ENCODE assay signal across 24 cellular contexts in genomic region chr6:150018846-150019580, GRCh38. TPM values are rescaled to one million over a fixed set of nuclear protein-coding genes. Genes with fewer than 3 reads are reported as not detected.
DNase-seq lines count a peak whose midpoint lies in the region; TF ChIP-seq lines count a peak whose summit lies in the region.
"Had no signal": no experiment of that assay in that cellular context is flagged by ENCODE, and none has a peak within 500 bp of the region (broad histone marks: within the 10 kb centered on the region; RNA-seq: fewer than 3 reads in every experiment).

No MANE protein-coding gene starts in this region.

- no peaks in the 10 kb centered on the region for H3K36me3 Mint-ChIP-seq in MCF 10A (ENCODE audit: insufficient read depth, unreplicated experiment)
- H3K36me3 Mint-ChIP-seq: CD8-positive, alpha-beta memory T cell had no signal

- H3K9ac ChIP-seq in mammary epithelial cell (ENCODE audit: insufficient read depth, low read length): no peak overlapping the region
- H3K9ac ChIP-seq: BLaER1 treated with 17β-estradiol and CSF1 and Interleukin-3, amounts not matched to agents 10 nM and 100 nM had no signal

- no peak overlapping the region for H3K27ac ChIP-seq in mammary epithelial cell (ENCODE audit: insufficient read depth, low read depth, low read length)
- H3K27ac ChIP-seq: A549; BLaER1 treated with 17β-estradiol and CSF1 and Interleukin-3, amounts not matched to agents 10 nM and 100 nM had no signal

- H3K4me1 ChIP-seq in mammary epithelial cell (ENCODE audit: insufficient read depth, low read length): peaks cover 5% of the 10 kb centered on the region
- H3K4me1 ChIP-seq: A549; BE2C; BLaER1 treated with 17β-estradiol and CSF1 and Interleukin-3, amounts not matched to agents 10 nM and 100 nM; HAP-1 had no signal

- H4K20me1 ChIP-seq in mammary epithelial cell (ENCODE audit: insufficient read depth, low read length): no peaks in the 10 kb centered on the region

- dilution Hi-C loops in mammary epithelial cell (cut with HindIII; ENCODE audit: low sequenced_read_pairs): no loop called here

- H3K9me3 Mint-ChIP-seq in MCF 10A (ENCODE audit: unreplicated experiment): no peaks in the 10 kb centered on the region
- H3K9me3 Mint-ChIP-seq: CD4-positive, alpha-beta T cell; CD8-positive, alpha-beta memory T cell; GM23338; HFFc6 had no signal

- H3K27me3 Mint-ChIP-seq in MCF 10A (ENCODE audit: insufficient read depth, unreplicated experiment): peaks cover 30% of the 10 kb centered on the region

- DNase-seq in activated CD8-positive, alpha-beta memory T cell treated with anti-CD3 and anti-CD28 coated beads for 24 hours: peak; percentile 42
- no peak for DNase-seq in activated CD8-positive, alpha-beta memory T cell treated with anti-CD3 and anti-CD28 coated beads, Interleukin-2, amount 50 U/mL, for 4 hours
- no peak for DNase-seq in mammary epithelial cell
- no peak for DNase-seq in MCF 10A (ENCODE audit: unreplicated experiment)
- DNase-seq in islet precursor cell: peak; percentile 24
- no peak for DNase-seq in SW480 (ENCODE audit: low spot score)
- DNase-seq in D341Med (ENCODE audit: low spot score): no peak
- DNase-seq: 8988T; ACHN; AML-193; BE2C; CD4-positive, alpha-beta T cell; CD8-positive, alpha-beta memory T cell; DMS53; DMS79 treated with DMSO at 0.1 percent for 48 hours; GF-D8; HFFc6 had no signal

- H3K4me1 Mint-ChIP-seq in MCF 10A (ENCODE audit: insufficient read depth, unreplicated experiment): peaks cover 13% of the 10 kb centered on the region

- POLR2A ChIA-PET in MCF 10A (lab: Yijun Ruan, JAX): no interaction called here

- no peak for TF ChIP-seq CTCF in mammary epithelial cell (conservative IDR thresholded peaks at IDR 0.05 in 1 of 2, IDR thresholded peaks at IDR 0.05 in 1 of 2; ENCODE audit: extremely low read depth in 1 of 2, insufficient read depth in 1 of 2, low read depth in 1 of 2, low read length in 2 of 2)
- no peak for TF ChIP-seq CTCF in MCF 10A (IDR thresholded peaks at IDR 0.05; ENCODE audit: unreplicated experiment)

- CTCF ChIA-PET in mammary epithelial cell (lab: Charles Lee; ENCODE audit: low non-redundant PET) (no interaction called here), MCF 10A (lab: Yijun Ruan, JAX) (interaction anchor here (0.6 to 1.0 kb wide), 2 partner anchors 84 to 301 kb away, joined by 3 to 4 read pairs; partner anchors contain the start of gene LATS1)

- intact Hi-C loops in mammary epithelial cell (cut with micrococcal nuclease): loop anchor here (5.0 to 10.0 kb wide), 3 partner anchors 297 to 454 kb away; partner anchors contain the start of gene GINM1
- intact Hi-C loops in MCF 10A (cut with micrococcal nuclease): loop anchor here (10.0 kb wide), 2 partner anchors 174 to 294 kb away; no protein-coding TSS in a partner anchor

- H3K27ac Mint-ChIP-seq in MCF 10A (ENCODE audit: low read depth, unreplicated experiment): no peak overlapping the region
- H3K27ac Mint-ChIP-seq: CD14-positive monocyte; CD4-positive, alpha-beta T cell; CD8-positive, alpha-beta memory T cell; GM23338; HFFc6 had no signal

- no peaks in the 10 kb centered on the region for H3K36me3 ChIP-seq in mammary epithelial cell (ENCODE audit: insufficient read depth, low read length)
- H3K36me3 ChIP-seq: BE2C; BLaER1 treated with 17β-estradiol and CSF1 and Interleukin-3, amounts not matched to agents 10 nM and 100 nM; HAP-1 had no signal

- no peak overlapping the region for H3K4me2 ChIP-seq in mammary epithelial cell (ENCODE audit: insufficient read depth, low read depth, low read length)
- H3K4me2 ChIP-seq: A549; BLaER1 treated with 17β-estradiol and CSF1 and Interleukin-3, amounts not matched to agents 10 nM and 100 nM; GM23338 had no signal

- no peak overlapping the region for H2AFZ ChIP-seq in mammary epithelial cell (ENCODE audit: low read depth, low read length)
- H2AFZ ChIP-seq: GM23338 had no signal

- no peaks in the 10 kb centered on the region for H3K79me2 ChIP-seq in mammary epithelial cell (ENCODE audit: insufficient read depth, low read length)

- BruUV-seq in mammary epithelial cell (replicated peaks; lab: Mats Ljungman, UMichigan) (TSS peak; percentile 96), MCF 10A (replicated peaks; lab: Mats Ljungman, UMichigan) (no TSS peak)

- H3K4me3 ChIP-seq in mammary epithelial cell (replicated peaks in 1 of 3; ENCODE audit: insufficient read depth in 1 of 3, low read depth in 2 of 3, low read length in 3 of 3): no peak overlapping the region
- H3K4me3 ChIP-seq: A549; BLaER1 treated with 17β-estradiol and CSF1 and Interleukin-3, amounts not matched to agents 10 nM and 100 nM; GM23338; HAP-1 had no signal

- in situ Hi-C loops in mammary epithelial cell (cut with MboI; ENCODE audit: low sequenced_read_pairs in 2 of 2): loop anchor here (5.0 to 25.0 kb wide), 2 partner anchors 77 to 182 kb away; partner anchors contain the start of gene ULBP2 (in 2 of the 2)

- no peak overlapping the region for H3K4me3 Mint-ChIP-seq in MCF 10A (ENCODE audit: unreplicated experiment)
- H3K4me3 Mint-ChIP-seq: CD14-positive monocyte; CD4-positive, alpha-beta T cell; CD8-positive, alpha-beta memory T cell; GM23338; HFFc6 had no signal

- H3K27me3 ChIP-seq in mammary epithelial cell (ENCODE audit: insufficient read depth, low read length): no peaks in the 10 kb centered on the region

- no peaks in the 10 kb centered on the region for H3K9me3 ChIP-seq in mammary epithelial cell (replicated peaks; ENCODE audit: insufficient read depth, low read length)
- H3K9me3 ChIP-seq: A549; BE2C; BLaER1 treated with 17β-estradiol and CSF1 and Interleukin-3, amounts not matched to agents 10 nM and 100 nM; HAP-1 had no signal

- 67% methylated on average over 5 of the region's 6 CpGs for WGBS in mammary epithelial cell (ENCODE audit: low coverage, missing lambda C conversion rate)

RNA-seq across cellular contexts. Expression of gene RAET1L, which starts 6.3 kb away (rescaled TPM):
- total RNA-seq in mammary epithelial cell: 1 to 10 TPM; 1.0 to 2.6 TPM
- polyA plus RNA-seq in mammary epithelial cell: 3.3 TPM
- not detected for polyA minus RNA-seq in mammary epithelial cell
- 1.2 TPM in 2 replicates for total RNA-seq in MCF 10A (2022)
- total RNA-seq: CD4-positive, alpha-beta T cell; CD8-positive, alpha-beta memory T cell; G401; GM23338; H4; HFFc6 had no signal
- polyA plus RNA-seq: CD14-positive monocyte; CD8-positive, alpha-beta memory T cell; GM23338 had no signal

RNA-seq across cellular contexts. Expression of gene ULBP3, which starts 49.9 kb away (rescaled TPM):
- total RNA-seq in mammary epithelial cell (10 to 100 TPM; 14.5 to 28.5 TPM), MCF 10A (2022) (4.9 and 6.3 TPM in 2 replicates)
- 19.6 TPM for polyA plus RNA-seq in mammary epithelial cell
- 22.9 TPM for polyA minus RNA-seq in mammary epithelial cell
- polyA plus RNA-seq: CD14-positive monocyte had no signal

RNA-seq across cellular contexts. Expression of gene ULBP1, which starts 55.3 kb away (rescaled TPM):
- total RNA-seq in mammary epithelial cell: 10 to 100 TPM in 1 of 2 donors, 1 to 10 TPM in 1; 5.2 to 23.5 TPM
- polyA plus RNA-seq in mammary epithelial cell: 1.3 TPM
- polyA minus RNA-seq in mammary epithelial cell: not detected
- total RNA-seq in MCF 10A (2022): not detected in 2 replicates
- total RNA-seq: G401 had no signal
- polyA plus RNA-seq: CD8-positive, alpha-beta memory T cell had no signal

Comparison
In these comparisons a context has a peak if more than half of its experiments do, and no peak if none do; other contexts are left out.
1. DNase-seq: peak in activated CD8-positive, alpha-beta memory T cell treated with anti-CD3 and anti-CD28 coated beads for 24 hours (single experiment) and islet precursor cell (single experiment); none in activated CD8-positive, alpha-beta memory T cell treated with anti-CD3 and anti-CD28 coated beads, Interleukin-2, amount 50 U/mL, for 4 hours (single experiment), mammary epithelial cell (single experiment), MCF 10A (single experiment), SW480 (single experiment) and D341Med (single experiment).